In the genomic region with DNA sequence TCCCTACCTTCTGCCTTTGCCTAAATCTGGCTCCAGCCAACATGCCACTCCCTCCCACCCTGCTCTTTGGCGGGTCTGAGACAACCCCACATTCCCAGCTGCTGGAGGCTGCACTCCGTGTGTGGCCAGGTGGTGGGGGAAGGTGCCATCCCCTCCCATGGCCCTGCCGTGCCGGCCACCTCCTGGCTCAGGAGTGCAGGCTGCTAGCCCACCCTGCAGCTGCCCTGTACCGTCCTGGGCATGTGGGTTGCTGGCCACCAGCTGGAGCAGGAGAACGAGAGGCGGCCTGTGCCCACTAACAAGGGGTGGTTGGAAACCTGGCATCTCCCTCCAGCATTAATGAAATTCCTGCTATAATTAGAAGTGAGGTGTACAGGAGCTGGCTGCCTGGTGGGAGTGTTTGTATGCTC, we compare ENCODE assay signal across 19 cellular contexts.
DNase-seq lines count a peak whose midpoint lies in the region; ATAC-seq and TF ChIP-seq lines count a peak whose summit lies in the region.
"Had no signal": no experiment of that assay in that cellular context is flagged by ENCODE, and none has a peak within 500 bp of the region (broad histone marks: within the 10 kb centered on the region; RNA-seq: fewer than 3 reads in every experiment).

No MANE protein-coding gene starts in this region.

- H3K9me3 ChIP-seq in right atrium auricular region (no peaks in the 10 kb centered on the region), gastrocnemius medialis (no peaks in the 10 kb centered on the region), WERI-Rb-1 (ENCODE audit: severe bottlenecking) (no peaks in the 10 kb centered on the region)

- in situ Hi-C loops in gastrocnemius medialis (cut with MboI; ENCODE audit: low sequenced_read_pairs in 4 of 4): no loop called here

- TF ChIP-seq POLR2A in gastrocnemius medialis (IDR thresholded peaks at IDR 0.05): no peak

- no peak for TF ChIP-seq CTCF in right atrium auricular region (IDR thresholded peaks at IDR 0.05)
- TF ChIP-seq CTCF in gastrocnemius medialis (IDR thresholded peaks at IDR 0.05 in 4 of 5, conservative IDR thresholded peaks at IDR 0.05 in 1 of 5): no peak
- no peak for TF ChIP-seq CTCF in WERI-Rb-1 (IDR thresholded peaks at IDR 0.05; ENCODE audit: low read depth, low read length)

- H3K27ac ChIP-seq in right atrium auricular region (peak overlapping the region; percentile 79 to 83), gastrocnemius medialis (peak overlapping the region; percentile 57 to 75 (median 62)), WERI-Rb-1 (no peak overlapping the region)

- peaks cover 0 to 82% of the 10 kb centered on the region in 2 donors for H3K4me1 ChIP-seq in right atrium auricular region
- peaks cover 34 to 52% of the 10 kb centered on the region in 2 donors for H3K4me1 ChIP-seq in gastrocnemius medialis

- H3K4me3 ChIP-seq in right atrium auricular region: no peak overlapping the region
- H3K4me3 ChIP-seq in gastrocnemius medialis: no peak overlapping the region
- H3K4me3 ChIP-seq in WERI-Rb-1 (ENCODE audit: low read depth, low read length): no peak overlapping the region

- intact Hi-C loops in gastrocnemius medialis (cut with DNase I; ENCODE audit: low total_unique reads): loop anchor here (2.0 kb wide), 1 partner anchor 28 kb away; no protein-coding TSS in a partner anchor

- H3K27me3 ChIP-seq in right atrium auricular region (no peaks in the 10 kb centered on the region), gastrocnemius medialis (no peaks in the 10 kb centered on the region), WERI-Rb-1 (ENCODE audit: insufficient read depth, low read depth, severe bottlenecking) (no peaks in the 10 kb centered on the region)

- ATAC-seq in gastrocnemius medialis: peak; percentile 60 to 75
- ATAC-seq: CD8-positive, alpha-beta T cell had no signal

- DNase-seq in NCI-H1694 (lab: John Stamatoyannopoulos, UW): peak; percentile 42
- DNase-seq in astrocyte of the hippocampus (ENCODE audit: low read depth, low spot score): peak; percentile 67
- DNase-seq in right atrium auricular region (ENCODE audit: low spot score): no peak
- DNase-seq in gastrocnemius medialis: peak in 1 of 2 donors; percentile 43
- no peak for DNase-seq in WERI-Rb-1
- DNase-seq in DMS153 (lab: John Stamatoyannopoulos, UW): no peak
- DNase-seq in kidney tubule cell (ENCODE audit: low spot score): no peak
- no peak for DNase-seq in NCI-H2081 treated with DMSO at 0.1 percent for 48 hours (lab: John Stamatoyannopoulos, UW)
- DNase-seq: activated CD4-positive, alpha-beta memory T cell treated with anti-CD3 and anti-CD28 coated beads for 36 hours; amniotic stem cell; CD8-positive, alpha-beta T cell; effector CD4-positive, alpha-beta T cell; erythroblast; foreskin melanocyte; HFFc6; kidney glomerular epithelial cell; NCI-H526; nephron progenitor cell; stimulated activated CD4-positive, alpha-beta T cell treated with anti-CD3 and anti-CD28 coated beads, Interleukin-4, amount 100 ng/mL, for 24 hours had no signal

- peaks cover 33% of the 10 kb centered on the region for H3K36me3 ChIP-seq in right atrium auricular region
- no peaks in the 10 kb centered on the region for H3K36me3 ChIP-seq in gastrocnemius medialis
- H3K36me3 ChIP-seq in WERI-Rb-1: peaks cover 3% of the 10 kb centered on the region; the same call in 1 of the 2 replicates

Comparison
In these comparisons a context has a peak if more than half of its experiments do, and no peak if none do; other contexts are left out.
1. DNase-seq: peak in NCI-H1694 (single experiment) and astrocyte of the hippocampus (single experiment); none in right atrium auricular region (single experiment), WERI-Rb-1 (single experiment), DMS153 (single experiment), kidney tubule cell (single experiment) and NCI-H2081 treated with DMSO at 0.1 percent for 48 hours (single experiment).